21 cellular contexts compared by ENCODE assay signal in genomic region chr11:117633976-117634755, GRCh38.
DNase-seq lines count a peak whose midpoint lies in the region; ATAC-seq, FAIRE-seq and TF ChIP-seq lines count a peak whose summit lies in the region.
"Had no signal": no experiment of that assay in that cellular context is flagged by ENCODE, and none has a peak within 500 bp of the region (broad histone marks: within the 10 kb centered on the region; RNA-seq: fewer than 3 reads in every experiment).

No MANE protein-coding gene starts in this region.

- ATAC-seq in Right ventricle myocardium inferior (peak; percentile 11), GM19395 (IDR thresholded peaks at IDR 0.05; ENCODE audit: unreplicated experiment) (no peak), GM21360 (IDR thresholded peaks at IDR 0.05; ENCODE audit: unreplicated experiment) (no peak)
- ATAC-seq: HepG2, Panc1 had no signal

- no peak for FAIRE-seq in astrocyte (lab: Jason Lieb, UNC)
- FAIRE-seq: G401.6, HepG2 had no signal

- H3K27ac ChIP-seq in astrocyte (ENCODE audit: low read depth, low read length) = no peak overlapping the region
- H3K27ac ChIP-seq in neural cell (ENCODE audit: low read length) = no peak overlapping the region
- peak overlapping the region; percentile 68 for H3K27ac ChIP-seq in substantia nigra (ENCODE audit: low read depth, low read length, poor library complexity, severe bottlenecking)
- H3K27ac ChIP-seq: 22Rv1, C4-2B had no signal

- no peak overlapping the region for H3K4me3 Mint-ChIP-seq in astrocyte (ENCODE audit: unreplicated experiment)

- H3K27me3 Mint-ChIP-seq in astrocyte (ENCODE audit: low read depth, unreplicated experiment) = peaks cover 68% of the 10 kb centered on the region

- DNase-seq in Right ventricle myocardium inferior (ENCODE audit: missing footprints) (no peak), cardiac septum (ENCODE audit: low spot score) (no peak), astrocyte (ENCODE audit: low read depth) (no peak), substantia nigra (lab: John Stamatoyannopoulos, UW) (no peak)
- DNase-seq in activated naive CD4-positive, alpha-beta T cell (lab: John Stamatoyannopoulos, UW) = no peak
- DNase-seq: AML-193, DMS 273 treated with DMSO at 0.1 percent for 48 hours, H7, KG1, NCI-H1417, NCI-H187 treated with DMSO at 0.1 percent for 48 hours, NCI-H226, NCI-H524 had no signal

- H3K27ac Mint-ChIP-seq in astrocyte (ENCODE audit: unreplicated experiment) = peak overlapping the region; percentile 26

- H3K9me3 ChIP-seq in astrocyte (ENCODE audit: insufficient read depth, low read depth, low read length) (no peaks in the 10 kb centered on the region), neural cell (ENCODE audit: low read length) (no peaks in the 10 kb centered on the region)

- H2AFZ ChIP-seq in astrocyte (ENCODE audit: low read depth, low read length) (no peak overlapping the region), neural cell (ENCODE audit: low read depth, low read length) (no peak overlapping the region)

- no peaks in the 10 kb centered on the region for H3K9me3 Mint-ChIP-seq in astrocyte (ENCODE audit: unreplicated experiment)

- H3K4me3 ChIP-seq in astrocyte (ENCODE audit: insufficient read depth, low read depth, low read length) (no peak overlapping the region), neural cell (ENCODE audit: low read length) (no peak overlapping the region)

- intact Hi-C loops in Right ventricle myocardium inferior (cut with DNase I) (no loop called here), cardiac septum (cut with DNase I) (loop anchor here (10.0 kb wide), 1 partner anchor 171 kb away; no protein-coding TSS in a partner anchor)

- H3K9ac ChIP-seq in astrocyte (ENCODE audit: low read length) = no peak overlapping the region
- peak overlapping the region; percentile 9 for H3K9ac ChIP-seq in neural cell (ENCODE audit: low read length)

- no peak for TF ChIP-seq CTCF in astrocyte (IDR thresholded peaks at IDR 0.05; ENCODE audit: insufficient read depth, low read depth, low read length)
- no peak for TF ChIP-seq CTCF in neural cell (IDR thresholded peaks at IDR 0.05; ENCODE audit: poor library complexity, severe bottlenecking)

- no peaks in the 10 kb centered on the region for H3F3A ChIP-seq in neural cell (ENCODE audit: insufficient read depth, low read length, poor library complexity, severe bottlenecking)

- H3K36me3 Mint-ChIP-seq in astrocyte (ENCODE audit: low read depth, unreplicated experiment) = no peaks in the 10 kb centered on the region

- no peak for TF ChIP-seq RAD21 in neural cell (conservative IDR thresholded peaks at IDR 0.05)

- peaks cover 4% of the 10 kb centered on the region for H3K27me3 ChIP-seq in astrocyte (ENCODE audit: insufficient read depth, low read length)
- H3K27me3 ChIP-seq in neural cell (ENCODE audit: insufficient read depth, low read depth, low read length) = no peaks in the 10 kb centered on the region

- TF ChIP-seq EP300 in neural cell (conservative IDR thresholded peaks at IDR 0.05; ENCODE audit: poor library complexity, severe bottlenecking) = no peak

- no peaks in the 10 kb centered on the region for H3K9me2 ChIP-seq in neural cell (ENCODE audit: insufficient read depth, low read length)

- H3K4me2 ChIP-seq in astrocyte (ENCODE audit: low read length) = no peak overlapping the region
- H3K4me2 ChIP-seq in neural cell (ENCODE audit: low read length) = no peak overlapping the region

- H3K36me3 ChIP-seq in astrocyte (ENCODE audit: insufficient read depth, low read length) = no peaks in the 10 kb centered on the region
- H3K36me3 ChIP-seq in neural cell (ENCODE audit: insufficient read depth, low read length) = no peaks in the 10 kb centered on the region

- H3K79me2 ChIP-seq in astrocyte (ENCODE audit: insufficient read depth, low read length) = no peaks in the 10 kb centered on the region
- no peaks in the 10 kb centered on the region for H3K79me2 ChIP-seq in neural cell (replicated peaks; ENCODE audit: insufficient read depth, low read length)

- H4K20me1 ChIP-seq in astrocyte (ENCODE audit: insufficient read depth, low read length) (no peaks in the 10 kb centered on the region), neural cell (ENCODE audit: insufficient read depth) (no peaks in the 10 kb centered on the region)

- H3K4me1 Mint-ChIP-seq in astrocyte (ENCODE audit: low read depth, unreplicated experiment) = no peaks in the 10 kb centered on the region

- no peaks in the 10 kb centered on the region for H3K4me1 ChIP-seq in astrocyte (ENCODE audit: insufficient read depth, low read length)

TF ChIP-seq in neural cell, 6 proteins besides CTCF, POLR2A, EP300 and RAD21:
- no peak for TF ChIP-seq MXI1 (conservative IDR thresholded peaks at IDR 0.05; ENCODE audit: poor library complexity, severe bottlenecking)
- no peak for TF ChIP-seq SMC3 (conservative IDR thresholded peaks at IDR 0.05; ENCODE audit: poor library complexity)
- no peak for TF ChIP-seq REST (IDR thresholded peaks at IDR 0.05; ENCODE audit: borderline replicate concordance)
- no peak for TF ChIP-seq TAF1 (IDR thresholded peaks at IDR 0.05; ENCODE audit: low read depth)
- TF ChIP-seq POLR2AphosphoS5 (IDR thresholded peaks at IDR 0.05) = no peak
- TF ChIP-seq EZH2 (IDR thresholded peaks at IDR 0.05; ENCODE audit: borderline replicate concordance, insufficient read depth, low read length, poor library complexity, severe bottlenecking) = no peak
